In the genomic region with DNA sequence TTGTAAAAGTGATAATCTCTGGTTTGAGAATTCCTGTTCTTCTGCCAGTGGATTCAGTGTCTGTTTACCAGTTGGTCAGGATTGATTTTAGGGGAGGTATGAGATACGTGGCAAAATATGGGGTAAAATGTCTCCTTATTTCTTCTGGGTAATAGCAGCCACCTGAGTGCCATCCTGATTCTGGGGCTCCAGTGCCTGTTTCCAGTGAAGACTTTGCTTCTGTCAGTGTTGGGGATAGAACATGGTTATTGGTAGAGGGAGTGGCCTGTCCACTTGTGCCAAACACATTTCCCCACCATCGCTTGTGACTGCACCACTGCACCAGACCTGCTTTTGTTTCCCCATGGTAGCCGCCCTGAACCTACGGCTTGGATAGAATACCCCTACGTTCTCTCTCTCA, we compare ENCODE assay signal across 15 cellular contexts. TPM values are rescaled to one million over a fixed set of nuclear protein-coding genes. Genes with fewer than 3 reads are reported as not detected.
A peak's percentile ranks its signal among the peaks of the same experiment; 100 is the strongest.
DNase-seq lines count a peak whose midpoint lies in the region; ATAC-seq and TF ChIP-seq lines count a peak whose summit lies in the region.
"Had no signal": no experiment of that assay in that cellular context is flagged by ENCODE, and none has a peak within 500 bp of the region (broad histone marks: within the 10 kb centered on the region; RNA-seq: fewer than 3 reads in every experiment).

No MANE protein-coding gene starts in this region.

- no peak overlapping the region for H2AFZ ChIP-seq in GM23248

- peaks cover 54% of the 10 kb centered on the region; the same call in 1 of the 2 replicates for H4K20me1 ChIP-seq in GM23248 (ENCODE audit: insufficient read depth)

- H3K27ac Mint-ChIP-seq in activated CD4-positive, alpha-beta T cell treated with anti-CD3 and anti-CD28 coated beads for 36 hours, result peak overlapping the region; percentile 45
- peak overlapping the region; percentile 4 for H3K27ac Mint-ChIP-seq in activated naive CD8-positive, alpha-beta T cell treated with anti-CD3 and anti-CD28 coated beads, Interleukin-2, amount 50 U/mL, for 24 hours
- H3K27ac Mint-ChIP-seq in nephron progenitor cell, result peak overlapping the region; percentile 61

- H3K9ac ChIP-seq in GM23248, result no peak overlapping the region

- in situ Hi-C loops in GM23248 (cut with MboI) (no loop called here), G401 (cut with HindIII; ENCODE audit: low sequenced_read_pairs) (no loop called here)

- CTCF ChIA-PET in activated CD4-positive, alpha-beta T cell treated with anti-CD3 and anti-CD28 coated beads for 36 hours (lab: Charles Lee), result interaction anchor here (0.6 kb wide), 1 partner anchor 84 kb away, joined by 3 read pairs; no protein-coding TSS in a partner anchor

- DNase-seq in activated CD4-positive, alpha-beta T cell treated with anti-CD3 and anti-CD28 coated beads for 36 hours, result no peak
- no peak for DNase-seq in activated CD4-positive, alpha-beta T cell treated with anti-CD3 and anti-CD28 coated beads, Interleukin-2, amount 50 U/mL, for 48 hours
- DNase-seq in GM23248 (no peak), nephron progenitor cell (no peak), G401 (ENCODE audit: low spot score) (no peak), NCI-H526 (lab: John Stamatoyannopoulos, UW) (no peak), uterus (no peak)
- no peak for DNase-seq in activated naive CD8-positive, alpha-beta T cell treated with anti-CD3 and anti-CD28 coated beads, Interleukin-2, amount 50 U/mL, for 24 hours
- DNase-seq: activated naive CD4-positive, alpha-beta T cell treated with anti-CD3 and anti-CD28 coated beads, Interleukin-2, amount 50 U/mL, for 16 hours; Karpas-422; left lung; NCI-H82; Peyer's patch had no signal

- no peak overlapping the region for H3K4me3 Mint-ChIP-seq in activated CD4-positive, alpha-beta T cell treated with anti-CD3 and anti-CD28 coated beads for 36 hours
- H3K4me3 Mint-ChIP-seq in activated naive CD8-positive, alpha-beta T cell treated with anti-CD3 and anti-CD28 coated beads, Interleukin-2, amount 50 U/mL, for 24 hours, result no peak overlapping the region
- H3K4me3 Mint-ChIP-seq in nephron progenitor cell, result no peak overlapping the region

- H3K9me3 ChIP-seq in GM23248 (ENCODE audit: low read depth) (no peaks in the 10 kb centered on the region), uterus (no peaks in the 10 kb centered on the region)
- H3K9me3 ChIP-seq: left lung, Peyer's patch, tibial nerve had no signal

- TF ChIP-seq POLR2A in uterus (IDR thresholded peaks at IDR 0.05), result no peak

- peaks cover 100% of the 10 kb centered on the region for H3K79me2 ChIP-seq in GM23248 (ENCODE audit: insufficient read depth)

- WGBS in GM23248 (ENCODE audit: low coverage in 1 of 2, low lambda C conversion rate in 2 of 2, missing lambda C conversion rate in 2 of 2), 2 experiments, result 86 to 88% methylated on average over 5 of the region's 5 CpGs

- no peak for ATAC-seq in activated CD4-positive, alpha-beta T cell treated with anti-CD3 and anti-CD28 coated beads for 36 hours
- no peak for ATAC-seq in activated naive CD8-positive, alpha-beta T cell treated with anti-CD3 and anti-CD28 coated beads, Interleukin-2, amount 50 U/mL, for 24 hours
- ATAC-seq: left lung had no signal

- H3K9me2 ChIP-seq in GM23248 (ENCODE audit: insufficient read depth), result no peaks in the 10 kb centered on the region

- H3K36me3 Mint-ChIP-seq in activated CD4-positive, alpha-beta T cell treated with anti-CD3 and anti-CD28 coated beads for 36 hours (ENCODE audit: low read depth), result peaks cover 31% of the 10 kb centered on the region
- peaks cover 33% of the 10 kb centered on the region for H3K36me3 Mint-ChIP-seq in activated naive CD8-positive, alpha-beta T cell treated with anti-CD3 and anti-CD28 coated beads, Interleukin-2, amount 50 U/mL, for 24 hours (ENCODE audit: low read depth)
- peaks cover 50% of the 10 kb centered on the region for H3K36me3 Mint-ChIP-seq in nephron progenitor cell (ENCODE audit: low read depth)

- no peaks in the 10 kb centered on the region for H3K9me3 Mint-ChIP-seq in activated CD4-positive, alpha-beta T cell treated with anti-CD3 and anti-CD28 coated beads for 36 hours (ENCODE audit: low read depth)
- H3K9me3 Mint-ChIP-seq in activated naive CD8-positive, alpha-beta T cell treated with anti-CD3 and anti-CD28 coated beads, Interleukin-2, amount 50 U/mL, for 24 hours, result no peaks in the 10 kb centered on the region
- H3K9me3 Mint-ChIP-seq in nephron progenitor cell, result no peaks in the 10 kb centered on the region

- H3K36me3 ChIP-seq in GM23248 (ENCODE audit: low read depth) (peaks cover 24% of the 10 kb centered on the region), uterus (no peaks in the 10 kb centered on the region)

- no peaks in the 10 kb centered on the region for H3K27me3 Mint-ChIP-seq in activated CD4-positive, alpha-beta T cell treated with anti-CD3 and anti-CD28 coated beads for 36 hours
- no peaks in the 10 kb centered on the region for H3K27me3 Mint-ChIP-seq in activated naive CD8-positive, alpha-beta T cell treated with anti-CD3 and anti-CD28 coated beads, Interleukin-2, amount 50 U/mL, for 24 hours
- H3K27me3 Mint-ChIP-seq in nephron progenitor cell (ENCODE audit: low read depth, poor library complexity), result no peaks in the 10 kb centered on the region

- H3K4me1 ChIP-seq in GM23248 (ENCODE audit: insufficient read depth) (peaks cover 36% of the 10 kb centered on the region), uterus (no peaks in the 10 kb centered on the region)

- H3K27me3 ChIP-seq in GM23248 (replicated peaks; ENCODE audit: insufficient read depth), result no peaks in the 10 kb centered on the region
- no peaks in the 10 kb centered on the region for H3K27me3 ChIP-seq in uterus
- H3K27me3 ChIP-seq: left lung, Peyer's patch, tibial nerve had no signal

- no peak overlapping the region for H3K4me2 ChIP-seq in GM23248 (ENCODE audit: unreplicated experiment)
- H3K4me2 ChIP-seq: smooth muscle cell had no signal

- H3K4me1 Mint-ChIP-seq in activated CD4-positive, alpha-beta T cell treated with anti-CD3 and anti-CD28 coated beads for 36 hours, result peaks cover 72% of the 10 kb centered on the region
- H3K4me1 Mint-ChIP-seq in activated naive CD8-positive, alpha-beta T cell treated with anti-CD3 and anti-CD28 coated beads, Interleukin-2, amount 50 U/mL, for 24 hours, result peaks cover 72% of the 10 kb centered on the region
- H3K4me1 Mint-ChIP-seq in nephron progenitor cell, result peaks cover 11% of the 10 kb centered on the region

- POLR2A ChIA-PET in activated CD4-positive, alpha-beta T cell treated with anti-CD3 and anti-CD28 coated beads for 36 hours (lab: Charles Lee), result no interaction called here

- 0 out of 2 replicates have a peak overlapping the region, but pooled peaks have one; percentile 28 for H3K27ac ChIP-seq in GM23248
- H3K27ac ChIP-seq in uterus, result no peak overlapping the region
- H3K27ac ChIP-seq: Peyer's patch had no signal

- H3K4me3 ChIP-seq in GM23248 (no peak overlapping the region), uterus (no peak overlapping the region)
- H3K4me3 ChIP-seq: left lung, Peyer's patch, smooth muscle cell, tibial nerve had no signal

- intact Hi-C loops in activated CD4-positive, alpha-beta T cell treated with anti-CD3 and anti-CD28 coated beads for 36 hours (cut with DNase I, micrococcal nuclease), result loop anchor here (5.0 kb wide), 3 partner anchors 77 to 177 kb away; no protein-coding TSS in a partner anchor
- intact Hi-C loops in uterus (cut with DNase I; ENCODE audit: low total_unique reads), result no loop called here

- TF ChIP-seq CTCF in nephron progenitor cell (IDR thresholded peaks at IDR 0.05) (no peak), uterus (IDR thresholded peaks at IDR 0.05) (no peak)

- peaks cover 34% of the 10 kb centered on the region for H3F3A ChIP-seq in GM23248 (ENCODE audit: insufficient read depth)

RNA-seq across cellular contexts. Expression of a gene that starts 15.7 kb away (rescaled TPM):
- total RNA-seq in activated CD4-positive, alpha-beta T cell treated with anti-CD3 and anti-CD28 coated beads for 36 hours, result 10 to 100 TPM; 37.2 to 50.2 TPM
- 43.7 and 65.1 TPM in 2 replicates for total RNA-seq in GM23248 (2014; rRNA removed; shearing (Covaris generic))
- polyA plus RNA-seq in GM23248 (2016; fragmentation: Nextera tagmentation; extraction: Ambion mirVana), result 30.6 and 32.6 TPM in 2 replicates
- 58.6 and 65.2 TPM in 2 replicates for total RNA-seq in G401 (2014; rRNA removed; shearing (Covaris generic))
- total RNA-seq in uterus, result 10 to 100 TPM; 18.2 to 82.0 (median 53.5) TPM

RNA-seq across cellular contexts. Expression of a gene that starts 58.2 kb away (rescaled TPM):
- 10 to 100 TPM; 23.2 to 25.9 TPM for total RNA-seq in activated CD4-positive, alpha-beta T cell treated with anti-CD3 and anti-CD28 coated beads for 36 hours
- total RNA-seq in GM23248 (2014; rRNA removed; shearing (Covaris generic)), result 22.0 and 27.4 TPM in 2 replicates
- 12.0 and 12.5 TPM in 2 replicates for polyA plus RNA-seq in GM23248 (2016; fragmentation: Nextera tagmentation; extraction: Ambion mirVana)
- 14.1 and 16.3 TPM in 2 replicates for total RNA-seq in G401 (2014; rRNA removed; shearing (Covaris generic))
- 10 to 100 TPM in 3 of 4 donors, 1 to 10 TPM in 1; 7.4 to 43.2 (median 13.7) TPM for total RNA-seq in uterus

Comparison
In these comparisons a context has a peak if more than half of its experiments do, and no peak if none do; other contexts are left out.
1. H3K27ac Mint-ChIP-seq: peak in every context shown above with its lines; median percentile 61 in nephron progenitor cell; 45 in activated CD4-positive, alpha-beta T cell treated with anti-CD3 and anti-CD28 coated beads for 36 hours; 4 in activated naive CD8-positive, alpha-beta T cell treated with anti-CD3 and anti-CD28 coated beads, Interleukin-2, amount 50 U/mL, for 24 hours.